10 cellular contexts compared by ENCODE assay signal in genomic region chr12:114013601-114014345, GRCh38. TPM values are rescaled to one million over a fixed set of nuclear protein-coding genes. Genes with fewer than 3 reads are reported as not detected.
A peak's percentile ranks its signal among the peaks of the same experiment; 100 is the strongest.
DNase-seq lines count a peak whose midpoint lies in the region; ATAC-seq and TF ChIP-seq lines count a peak whose summit lies in the region.
"Had no signal": no experiment of that assay in that cellular context is flagged by ENCODE, and none has a peak within 500 bp of the region (broad histone marks: within the 10 kb centered on the region; RNA-seq: fewer than 3 reads in every experiment).

No MANE protein-coding gene starts in this region.

- no peak overlapping the region for H3K4ac ChIP-seq in IMR-90 (ENCODE audit: low read depth, low read length)

- H2AK5ac ChIP-seq in IMR-90 (ENCODE audit: low read depth, low read length), result no peak overlapping the region

- no TSS peak for BruUV-seq in IMR-90 (replicated peaks; lab: Mats Ljungman, UMichigan)

- H3K9ac ChIP-seq in IMR-90 (ENCODE audit: low read depth, low read length), result no peak overlapping the region

- peak; percentile 57 for DNase-seq in DMS79 (lab: John Stamatoyannopoulos, UW)
- DNase-seq in IMR-90, result peak; percentile 37
- peak; percentile 15 for DNase-seq in RPMI8226
- DNase-seq in islet precursor cell, result peak; percentile 81
- no peak for DNase-seq in activated T-cell treated with anti-CD3 and anti-CD28 coated beads, Interleukin-2, amount 50 U/mL, for 1 hour
- no peak for DNase-seq in effector CD8-positive, alpha-beta T cell (lab: John Stamatoyannopoulos, UW)
- DNase-seq: stimulated activated CD4-positive, alpha-beta T cell treated with anti-CD3 and anti-CD28 coated beads, Interleukin-4, amount 100 ng/mL, for 4 hours had no signal

- intact Hi-C loops in IMR-90 (cut with micrococcal nuclease), result no loop called here

- no peaks in the 10 kb centered on the region for H3K9me1 ChIP-seq in IMR-90 (ENCODE audit: insufficient read depth, low read length)

- in situ Hi-C loops in IMR-90 (cut with MboI; ENCODE audit: low sequenced_read_pairs), result no loop called here

- no peaks in the 10 kb centered on the region for H3K79me1 ChIP-seq in IMR-90 (ENCODE audit: low read depth in 1 of 2, low read length in 2 of 2)

- H3K18ac ChIP-seq in IMR-90 (ENCODE audit: low read depth, low read length), result no peak overlapping the region

- H2AK9ac ChIP-seq in IMR-90 (replicated peaks; ENCODE audit: low read depth, low read length, poor library complexity), result no peak overlapping the region

- H3K4me3 ChIP-seq in IMR-90 (ENCODE audit: insufficient read depth, low read depth, low read length), result no peak overlapping the region
- H3K4me3 ChIP-seq: lung had no signal

- H3K27me3 ChIP-seq in IMR-90 (ENCODE audit: control insufficient read depth, insufficient read depth, low read length), result peaks cover 4% of the 10 kb centered on the region

- H3K9me3 ChIP-seq in IMR-90 (ENCODE audit: control insufficient read depth, insufficient read depth, low read length), result no peaks in the 10 kb centered on the region

- no peak overlapping the region for H4K91ac ChIP-seq in IMR-90 (ENCODE audit: insufficient read depth, low read depth, low read length)

- H3K36me3 ChIP-seq in IMR-90 (ENCODE audit: control insufficient read depth, insufficient read depth, low read length), result no peaks in the 10 kb centered on the region

- H3K4me1 ChIP-seq in IMR-90 (ENCODE audit: control insufficient read depth, insufficient read depth, low read length), result no peaks in the 10 kb centered on the region

- POLR2A ChIA-PET in IMR-90 (lab: Charles Lee; ENCODE audit: unreplicated experiment), result no interaction called here

- no peak overlapping the region for H2BK20ac ChIP-seq in IMR-90 (ENCODE audit: low read depth, low read length)

- no peak overlapping the region for H3K56ac ChIP-seq in IMR-90 (ENCODE audit: extremely low read depth, insufficient read depth, low read length)

- no peak overlapping the region for H2BK15ac ChIP-seq in IMR-90 (ENCODE audit: low read depth, low read length)

- 0% methylated on average over 2 of the region's 6 CpGs; no CpG with 5 or more reads in 1 of the 2 experiments for WGBS in IMR-90 (ENCODE audit: extremely low coverage in 2 of 2, insufficient read length in 1 of 2), 2 experiments

- no peak overlapping the region for H3K27ac ChIP-seq in IMR-90 (ENCODE audit: insufficient read depth, low read length)

- no peak overlapping the region for H3K4me2 ChIP-seq in IMR-90 (ENCODE audit: low read depth, low read length)

- CTCF ChIA-PET in IMR-90 (lab: Yijun Ruan, JAX), result interaction anchor here (0.8 to 1.1 kb wide), 2 partner anchors 47 to 494 kb away, joined by 3 read pairs; no protein-coding TSS in a partner anchor

- no peak overlapping the region for H4K8ac ChIP-seq in IMR-90 (ENCODE audit: low read depth in 2 of 2, low read length in 2 of 2)

- no peak overlapping the region for H3K14ac ChIP-seq in IMR-90 (replicated peaks; ENCODE audit: low read depth, low read length)

- peak; percentile 36 for TF ChIP-seq CTCF in IMR-90 (conservative IDR thresholded peaks at IDR 0.05; ENCODE audit: low read depth, low read length)

- TF ChIP-seq POLR2A in IMR-90 (IDR thresholded peaks at IDR 0.05; ENCODE audit: low read depth, low read length), result no peak

- peak; percentile 46 for TF ChIP-seq RAD21 in IMR-90 (IDR thresholded peaks at IDR 0.05; ENCODE audit: low read length)

- H2BK120ac ChIP-seq in IMR-90 (ENCODE audit: low read depth, low read length), result no peak overlapping the region

- no peak overlapping the region for H2AFZ ChIP-seq in IMR-90 (replicated peaks; ENCODE audit: low read length, poor library complexity)

- H3K23ac ChIP-seq in IMR-90 (ENCODE audit: low read depth, low read length), result no peak overlapping the region

- H4K5ac ChIP-seq in IMR-90 (ENCODE audit: low read depth, low read length), result no peak overlapping the region

- H4K20me1 ChIP-seq in IMR-90 (ENCODE audit: insufficient read depth, low read length), result no peaks in the 10 kb centered on the region

- dilution Hi-C loops in IMR-90 (cut with HindIII; ENCODE audit: low sequenced_read_pairs, unreplicated experiment), result no loop called here

- ATAC-seq in IMR-90 (ENCODE audit: low read depth), result no peak
- ATAC-seq in HG02885 (IDR thresholded peaks at IDR 0.05; ENCODE audit: poor library complexity, unreplicated experiment), result no peak
- ATAC-seq in HG03469 (IDR thresholded peaks at IDR 0.05; ENCODE audit: unreplicated experiment), result no peak

- no peak overlapping the region for H2BK5ac ChIP-seq in IMR-90 (ENCODE audit: low read depth, low read length, poor library complexity, severe bottlenecking)

TF ChIP-seq in IMR-90, 13 proteins besides CTCF, POLR2A, EP300 and RAD21:
- TF ChIP-seq RCOR1 (IDR thresholded peaks at IDR 0.05; ENCODE audit: insufficient replicate concordance, low read length) (no peak), MXI1 (IDR thresholded peaks at IDR 0.05; ENCODE audit: borderline replicate concordance, low read depth, low read length) (no peak), NFE2L2 (IDR thresholded peaks at IDR 0.05; ENCODE audit: low read depth, low read length) (no peak), SMC3 (IDR thresholded peaks at IDR 0.05; ENCODE audit: low read depth, low read length) (no peak; the same call in 1 of the 2 replicates), MAZ (IDR thresholded peaks at IDR 0.05; ENCODE audit: borderline replicate concordance, low read depth, low read length) (no peak), CEBPB (IDR thresholded peaks at IDR 0.05; ENCODE audit: low read depth, low read length) (no peak), MAFK (IDR thresholded peaks at IDR 0.05; ENCODE audit: low read depth, low read length) (no peak)
- TF ChIP-seq, protein P1, sequence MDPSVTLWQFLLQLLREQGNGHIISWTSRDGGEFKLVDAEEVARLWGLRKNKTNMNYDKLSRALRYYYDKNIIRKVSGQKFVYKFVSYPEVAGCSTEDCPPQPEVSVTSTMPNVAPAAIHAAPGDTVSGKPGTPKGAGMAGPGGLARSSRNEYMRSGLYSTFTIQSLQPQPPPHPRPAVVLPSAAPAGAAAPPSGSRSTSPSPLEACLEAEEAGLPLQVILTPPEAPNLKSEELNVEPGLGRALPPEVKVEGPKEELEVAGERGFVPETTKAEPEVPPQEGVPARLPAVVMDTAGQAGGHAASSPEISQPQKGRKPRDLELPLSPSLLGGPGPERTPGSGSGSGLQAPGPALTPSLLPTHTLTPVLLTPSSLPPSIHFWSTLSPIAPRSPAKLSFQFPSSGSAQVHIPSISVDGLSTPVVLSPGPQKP (IDR thresholded peaks at IDR 0.05; ENCODE audit: borderline replicate concordance, low read depth, low read length), result no peak
- TF ChIP-seq, protein P2, sequence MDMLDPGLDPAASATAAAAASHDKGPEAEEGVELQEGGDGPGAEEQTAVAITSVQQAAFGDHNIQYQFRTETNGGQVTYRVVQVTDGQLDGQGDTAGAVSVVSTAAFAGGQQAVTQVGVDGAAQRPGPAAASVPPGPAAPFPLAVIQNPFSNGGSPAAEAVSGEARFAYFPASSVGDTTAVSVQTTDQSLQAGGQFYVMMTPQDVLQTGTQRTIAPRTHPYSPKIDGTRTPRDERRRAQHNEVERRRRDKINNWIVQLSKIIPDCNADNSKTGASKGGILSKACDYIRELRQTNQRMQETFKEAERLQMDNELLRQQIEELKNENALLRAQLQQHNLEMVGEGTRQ (IDR thresholded peaks at IDR 0.05; ENCODE audit: low read depth, low read length), result no peak

RNA-seq across cellular contexts. Expression of gene RBM19, which starts 47.6 kb away (rescaled TPM):
- 18.3 and 19.2 TPM in 2 replicates for total RNA-seq in IMR-90 (2012; rRNA removed)
- polyA plus RNA-seq in IMR-90 (2012; rRNA removed), result 18.5 and 18.7 TPM in 2 replicates
- 7.8 and 9.3 TPM in 2 replicates for polyA plus RNA-seq in IMR-90 (2012; cell fraction: cytosol; rRNA removed)
- polyA plus RNA-seq in IMR-90 (2012; cell fraction: nucleus; rRNA removed; ENCODE audit: low replicate concordance), result 57.8 and 59.8 TPM in 2 replicates

Comparison
In these comparisons a context has a peak if more than half of its experiments do, and no peak if none do; other contexts are left out.
1. DNase-seq: peak in DMS79 (single experiment), IMR-90 (single experiment), RPMI8226 (single experiment) and islet precursor cell (single experiment); none in activated T-cell treated with anti-CD3 and anti-CD28 coated beads, Interleukin-2, amount 50 U/mL, for 1 hour (single experiment) and effector CD8-positive, alpha-beta T cell (single experiment).